ENCODE assay signal across 19 cellular contexts in the genomic region with DNA sequence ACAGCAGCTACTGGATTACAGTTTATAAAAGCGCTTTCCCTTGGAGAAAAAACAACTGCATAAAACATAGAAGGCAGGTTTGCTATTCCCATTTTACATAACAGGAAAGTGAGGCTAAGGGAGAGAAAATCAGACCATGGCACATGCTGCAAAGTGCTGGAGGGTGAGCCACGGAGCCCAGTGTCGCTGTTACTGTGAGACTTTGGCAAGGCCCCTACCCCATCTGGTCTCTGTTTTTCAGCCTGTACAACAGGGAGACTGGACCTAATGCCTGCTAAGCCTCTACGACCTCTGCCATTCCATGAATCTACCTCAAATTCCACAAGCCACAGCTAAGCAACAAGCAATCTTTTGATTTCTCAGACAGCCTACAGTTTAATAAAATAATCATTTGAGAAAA.
"Had no signal": no experiment of that assay in that cellular context is flagged by ENCODE, and none has a peak within 500 bp of the region (broad histone marks: within the 10 kb centered on the region; RNA-seq: fewer than 3 reads in every experiment).

No MANE protein-coding gene starts in this region.

- H3K4me1 Mint-ChIP-seq: neural crest cell had no signal

- H3K9me3 Mint-ChIP-seq: naive thymus-derived CD8-positive, alpha-beta T cell; neural crest cell had no signal

- H3K9me3 ChIP-seq: gastrocnemius medialis, ovary, suprapubic skin, tibial artery, upper lobe of left lung, uterus had no signal

- H3K27ac ChIP-seq: coronary artery, gastrocnemius medialis, ovary, suprapubic skin, tibial artery, upper lobe of left lung, uterus had no signal

- H3K36me3 ChIP-seq: gastrocnemius medialis, ovary, suprapubic skin, tibial artery, upper lobe of left lung, uterus had no signal

- H3K36me3 Mint-ChIP-seq: naive thymus-derived CD8-positive, alpha-beta T cell had no signal

- H3K27me3 ChIP-seq: gastrocnemius medialis, ovary, upper lobe of left lung, uterus had no signal

- H3K4me1 ChIP-seq: gastrocnemius medialis, suprapubic skin, tibial artery, upper lobe of left lung, uterus had no signal

- H3K27ac Mint-ChIP-seq: naive thymus-derived CD8-positive, alpha-beta T cell; progenitor cell of endocrine pancreas had no signal

- DNase-seq: effector memory CD4-positive, alpha-beta T cell; gastrocnemius medialis; islet precursor cell; mammary epithelial cell; naive thymus-derived CD8-positive, alpha-beta T cell; ovary; right cardiac atrium; small intestine; stimulated activated CD4-positive, alpha-beta T cell treated with anti-CD3 and anti-CD28 coated beads, Interleukin-12 subunit alpha, Interleukin-12 subunit beta, amount 100 ng/mL, for 4 hours; stimulated activated naive CD4-positive, alpha-beta T cell treated with Interleukin-2 at 50 U/mL for 16 hours; tibial artery; upper lobe of left lung; uterus had no signal

- H3K4me3 Mint-ChIP-seq: naive thymus-derived CD8-positive, alpha-beta T cell; neural crest cell had no signal

- H3K4me3 ChIP-seq: coronary artery, gastrocnemius medialis, ovary, suprapubic skin, tibial artery, upper lobe of left lung, uterus had no signal

- ATAC-seq: esophagus mucosa; gastrocnemius medialis; left lobe of liver; naive thymus-derived CD8-positive, alpha-beta T cell; right cardiac atrium had no signal
